Comparison of ENCODE assay signal across 1 cellular context in the genomic region with DNA sequence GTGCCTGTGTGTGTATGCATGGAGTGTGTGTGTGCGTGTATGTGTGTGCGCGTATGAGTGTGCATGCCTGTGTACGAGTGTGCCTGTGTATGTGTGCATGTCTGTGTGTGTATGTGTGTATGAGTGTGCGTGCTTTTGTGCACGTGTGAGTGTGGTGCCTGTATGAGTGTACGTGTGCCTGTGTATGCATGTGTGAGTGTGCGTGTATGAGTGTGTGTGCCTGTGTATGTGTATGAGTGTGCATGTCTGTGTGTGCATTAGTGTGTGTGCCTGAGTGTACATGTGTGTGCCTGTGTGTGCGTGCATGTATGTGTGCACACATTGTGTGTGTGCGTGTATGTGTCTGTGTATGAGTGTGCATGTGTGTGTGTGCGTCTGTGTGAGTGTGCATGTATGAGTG.
TF ChIP-seq lines count a peak whose summit lies in the region.

No MANE protein-coding gene starts in this region.

TF ChIP-seq in H1, 55 proteins besides CTCF, POLR2A, EP300 and RAD21:
- TF ChIP-seq GTF2F1 (IDR thresholded peaks at IDR 0.05; ENCODE audit: borderline replicate concordance, low read depth, low read length) (no peak), PHF8 (conservative IDR thresholded peaks at IDR 0.05; ENCODE audit: low read depth, low read length) (no peak), BACH1 (IDR thresholded peaks at IDR 0.05; ENCODE audit: low read length) (no peak), RXRA (IDR thresholded peaks at IDR 0.05; ENCODE audit: insufficient read depth, low read depth, low read length) (no peak), JUND (IDR thresholded peaks at IDR 0.05; ENCODE audit: low read length) (no peak), GABPA (IDR thresholded peaks at IDR 0.05; ENCODE audit: borderline replicate concordance, insufficient read depth, low read length) (no peak), SAP30 (IDR thresholded peaks at IDR 0.05; ENCODE audit: insufficient read depth, insufficient replicate concordance, low read length) (no peak), TCF12 (IDR thresholded peaks at IDR 0.05; ENCODE audit: low read depth, low read length) (no peak), KDM4A (IDR thresholded peaks at IDR 0.05; ENCODE audit: low read depth, low read length, severe bottlenecking) (no peak), SP1 (IDR thresholded peaks at IDR 0.05; ENCODE audit: low read depth, low read length) (no peak), CBX5 (IDR thresholded peaks at IDR 0.05; ENCODE audit: low read depth, low read length) (no peak), BRCA1 (IDR thresholded peaks at IDR 0.05; ENCODE audit: low read depth, low read length) (no peak)
- TF ChIP-seq, protein P1, sequence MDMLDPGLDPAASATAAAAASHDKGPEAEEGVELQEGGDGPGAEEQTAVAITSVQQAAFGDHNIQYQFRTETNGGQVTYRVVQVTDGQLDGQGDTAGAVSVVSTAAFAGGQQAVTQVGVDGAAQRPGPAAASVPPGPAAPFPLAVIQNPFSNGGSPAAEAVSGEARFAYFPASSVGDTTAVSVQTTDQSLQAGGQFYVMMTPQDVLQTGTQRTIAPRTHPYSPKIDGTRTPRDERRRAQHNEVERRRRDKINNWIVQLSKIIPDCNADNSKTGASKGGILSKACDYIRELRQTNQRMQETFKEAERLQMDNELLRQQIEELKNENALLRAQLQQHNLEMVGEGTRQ (IDR thresholded peaks at IDR 0.05; ENCODE audit: low read length): no peak
- TF ChIP-seq, protein P2, sequence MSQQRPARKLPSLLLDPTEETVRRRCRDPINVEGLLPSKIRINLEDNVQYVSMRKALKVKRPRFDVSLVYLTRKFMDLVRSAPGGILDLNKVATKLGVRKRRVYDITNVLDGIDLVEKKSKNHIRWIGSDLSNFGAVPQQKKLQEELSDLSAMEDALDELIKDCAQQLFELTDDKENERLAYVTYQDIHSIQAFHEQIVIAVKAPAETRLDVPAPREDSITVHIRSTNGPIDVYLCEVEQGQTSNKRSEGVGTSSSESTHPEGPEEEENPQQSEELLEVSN (IDR thresholded peaks at IDR 0.05): no peak
